9 cellular contexts compared by ENCODE assay signal in genomic region chr10:79046991-79047874, GRCh38. TPM values are rescaled to one million over a fixed set of nuclear protein-coding genes. Genes with fewer than 3 reads are reported as not detected.
DNase-seq lines count a peak whose midpoint lies in the region; ATAC-seq and TF ChIP-seq lines count a peak whose summit lies in the region.
"Had no signal": no experiment of that assay in that cellular context is flagged by ENCODE, and none has a peak within 500 bp of the region (broad histone marks: within the 10 kb centered on the region; RNA-seq: fewer than 3 reads in every experiment).

No MANE protein-coding gene starts in this region.

- H3K27me3 ChIP-seq in DND-41 (ENCODE audit: insufficient read depth, low read length, poor library complexity) (no peaks in the 10 kb centered on the region), psoas muscle (ENCODE audit: insufficient read depth in 3 of 3, low read length in 2 of 3) (no peaks in the 10 kb centered on the region), transverse colon (no peaks in the 10 kb centered on the region)

- H3K27ac ChIP-seq in DND-41 (ENCODE audit: low read length) (peak overlapping the region; percentile 97), psoas muscle (no peak overlapping the region), transverse colon (peak overlapping the region in 2 of 4 donors; percentile 48 to 60)
- H3K27ac ChIP-seq: PC-9 had no signal

- H3K4me1 Mint-ChIP-seq in T-cell: peaks cover 68 to 89% (median 75%) of the 10 kb centered on the region in 3 donors

- WGBS in psoas muscle, 3 donors: 90 to 94% (median 93%) methylated on average over 7 to 8 of the region's 8 CpGs
- 87 to 90% methylated on average over 3 to 8 of the region's 8 CpGs for WGBS in transverse colon (ENCODE audit: low coverage in 1 of 2), 2 donors

- no peaks in the 10 kb centered on the region for H3K27me3 Mint-ChIP-seq in T-cell

- peak overlapping the region; percentile 65 for H2AFZ ChIP-seq in DND-41 (ENCODE audit: low read depth, low read length)
- H2AFZ ChIP-seq: PC-9 had no signal

- no peak for TF ChIP-seq POLR2A in transverse colon (IDR thresholded peaks at IDR 0.05)

- no peaks in the 10 kb centered on the region for H3K36me3 Mint-ChIP-seq in T-cell

- peak overlapping the region; percentile 67 for H3K4me2 ChIP-seq in DND-41 (ENCODE audit: insufficient read depth, low read length)
- H3K4me2 ChIP-seq: PC-9 had no signal

- H3K9me3 ChIP-seq in DND-41 (ENCODE audit: insufficient read depth, low read length, severe bottlenecking): no peaks in the 10 kb centered on the region
- H3K9me3 ChIP-seq in psoas muscle: no peaks in the 10 kb centered on the region
- no peaks in the 10 kb centered on the region for H3K9me3 ChIP-seq in transverse colon

- DNase-seq in DND-41: no peak
- peak in 1 of 34 experiments; percentile 2 for DNase-seq in T-cell
- DNase-seq in cardiac septum (ENCODE audit: low spot score): peak; percentile 74
- DNase-seq in psoas muscle: peak in 1 of 2 donors; percentile 9
- DNase-seq in transverse colon: no peak
- DNase-seq in SW480 (ENCODE audit: low spot score): no peak
- DNase-seq: NCI-H187, PC-9 had no signal

- intact Hi-C loops in cardiac septum (cut with DNase I) (no loop called here), psoas muscle (cut with DNase I) (no loop called here), transverse colon (cut with DNase I; ENCODE audit: low total_unique reads) (no loop called here)

- peak overlapping the region; percentile 95 to 97 for H3K27ac Mint-ChIP-seq in T-cell

- no peaks in the 10 kb centered on the region for H3K9me3 Mint-ChIP-seq in T-cell

- TF ChIP-seq CTCF in DND-41 (IDR thresholded peaks at IDR 0.05; ENCODE audit: borderline replicate concordance, extremely low read depth, low read length, poor library complexity, severe bottlenecking): no peak
- no peak for TF ChIP-seq CTCF in psoas muscle (IDR thresholded peaks at IDR 0.05)
- no peak for TF ChIP-seq CTCF in transverse colon (IDR thresholded peaks at IDR 0.05)

- H3K4me3 ChIP-seq in DND-41 (ENCODE audit: low read depth in 1 of 2, low read length in 2 of 2) (peak overlapping the region in 1 of 2 experiments; percentile 48; a peak in 2 of 4 replicates), psoas muscle (no peak overlapping the region), transverse colon (no peak overlapping the region)
- H3K4me3 ChIP-seq: PC-9 had no signal

- TF ChIP-seq EP300 in transverse colon (IDR thresholded peaks at IDR 0.05; ENCODE audit: low read depth): no peak

- no peaks in the 10 kb centered on the region for H3K79me2 ChIP-seq in DND-41 (ENCODE audit: insufficient read depth, low read length)

- H3K36me3 ChIP-seq in DND-41 (ENCODE audit: insufficient read depth, low read length): no peaks in the 10 kb centered on the region
- H3K36me3 ChIP-seq in psoas muscle (ENCODE audit: insufficient read depth in 1 of 2, low read depth in 1 of 2): no peaks in the 10 kb centered on the region
- H3K36me3 ChIP-seq in transverse colon: no peaks in the 10 kb centered on the region

- peak overlapping the region; percentile 66 for H3K9ac ChIP-seq in DND-41 (ENCODE audit: low read depth, low read length)

- POLR2A ChIA-PET in T-cell (lab: Charles Lee): no interaction called here

- CTCF ChIA-PET in T-cell (lab: Charles Lee): interaction anchor here (0.5 to 1.0 kb wide), 2 partner anchors 11 to 20 kb away, joined by 3 to 5 read pairs; no protein-coding TSS in a partner anchor

- no peak for ATAC-seq in DND-41 (ENCODE audit: insufficient read depth, low read depth)
- no peak for ATAC-seq in T-cell (replicated peaks in 1 of 4)
- peak; percentile 7 to 29 (median 20) for ATAC-seq in psoas muscle
- ATAC-seq in HG03039 (IDR thresholded peaks at IDR 0.05; ENCODE audit: unreplicated experiment): no peak

- H3K4me1 ChIP-seq in DND-41 (ENCODE audit: insufficient read depth, low read length): peaks cover 37% of the 10 kb centered on the region
- H3K4me1 ChIP-seq in psoas muscle: peaks cover 4% of the 10 kb centered on the region
- H3K4me1 ChIP-seq in transverse colon: peaks cover 12 to 48% (median 31%) of the 10 kb centered on the region in 4 donors

- H3K4me3 Mint-ChIP-seq in T-cell: peak overlapping the region in 1 of 3 donors; percentile 78

- H4K20me1 ChIP-seq in DND-41 (ENCODE audit: insufficient read depth, low read length): no peaks in the 10 kb centered on the region

- in situ Hi-C loops in transverse colon (cut with MboI; ENCODE audit: low pct_ligation_motif_present in 1 of 4, low pct_unique_long_range_greater_than_20kb in 1 of 4, low sequenced_read_pairs in 3 of 4): no loop called here

RNA-seq across cellular contexts. Expression of gene ZMIZ1, which starts 21.5 kb away (rescaled TPM):
- total RNA-seq in T-cell: 10 to 100 TPM; 16.8 to 27.1 (median 21.2) TPM
- 40.7 TPM for total RNA-seq in cardiac septum
- 10 to 100 TPM; 30.0 to 37.6 (median 35.4) TPM for total RNA-seq in psoas muscle
- polyA plus RNA-seq in psoas muscle: 10 to 100 TPM; 10.4 to 24.3 (median 22.0) TPM
- 100 to 1,000 TPM in 1 of 4 donors, 10 to 100 TPM in 3; 32.0 to 108 (median 63.0) TPM for total RNA-seq in transverse colon

Comparison
In these comparisons a context has a peak if more than half of its experiments do, and no peak if none do; other contexts are left out.
1. ATAC-seq: peak in psoas muscle (4 of 4); none in DND-41 (single experiment), T-cell (0 of 4) and HG03039 (single experiment).